ENCODE assay signal across 8 cellular contexts in the genomic region with DNA sequence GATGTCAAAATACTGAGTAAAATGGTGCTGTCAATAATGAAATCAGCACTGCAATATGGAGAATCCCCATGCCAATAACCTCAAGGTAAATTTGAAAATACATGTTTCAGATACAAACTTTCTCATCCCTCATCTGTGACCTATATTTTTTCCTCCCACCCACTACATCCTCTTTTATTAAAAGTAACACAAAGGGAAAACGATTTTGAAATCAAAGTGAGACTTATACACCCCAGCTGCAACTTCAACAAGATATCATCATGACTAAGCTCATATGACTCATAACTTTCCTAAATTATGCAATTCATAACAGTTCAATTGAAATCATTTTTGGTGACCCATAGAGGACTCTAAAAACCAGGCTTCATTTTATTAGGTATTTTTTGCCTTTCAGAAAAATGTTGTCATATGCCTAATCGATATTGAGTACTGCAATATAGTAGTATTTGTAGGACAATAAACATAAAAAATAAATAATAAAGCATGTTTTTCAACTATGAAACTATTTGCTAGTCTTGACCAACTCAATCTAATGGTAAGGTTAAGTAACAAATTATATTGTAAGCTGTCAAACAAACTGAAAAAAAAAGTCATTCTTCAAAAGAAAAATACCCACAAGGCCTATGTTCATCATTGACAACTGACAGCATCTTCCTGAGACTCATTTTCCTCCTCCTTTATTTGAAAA. TPM values are rescaled to one million over a fixed set of nuclear protein-coding genes. Genes with fewer than 3 reads are reported as not detected.
DNase-seq lines count a peak whose midpoint lies in the region; ATAC-seq and TF ChIP-seq lines count a peak whose summit lies in the region.

No MANE protein-coding gene starts in this region.

- CTCF ChIA-PET in HEK293T (lab: Yijun Ruan, JAX) = no interaction called here
- CTCF ChIA-PET in GM10248 (lab: Yijun Ruan, JAX) = no interaction called here

- H3K27me3 ChIP-seq in testis = no peaks in the 10 kb centered on the region

- intact Hi-C loops in testis (cut with DNase I; ENCODE audit: low total_unique reads) = no loop called here

- H3K4me3 Mint-ChIP-seq in activated T-cell treated with anti-CD3 and anti-CD28 coated beads, Interleukin-2, amount 50 U/mL, for 24 hours = peak overlapping the region; percentile 96

- H3K9me3 ChIP-seq in testis = no peaks in the 10 kb centered on the region

- peaks cover 37% of the 10 kb centered on the region for H3K4me1 ChIP-seq in testis

- TF ChIP-seq CTCF in fibroblast of mammary gland (conservative IDR thresholded peaks at IDR 0.05; ENCODE audit: control insufficient read depth, insufficient read depth, low read depth, low read length) = no peak
- TF ChIP-seq CTCF in testis (IDR thresholded peaks at IDR 0.05) = no peak
- no peak for TF ChIP-seq CTCF in GM10248 (IDR thresholded peaks at IDR 0.05; ENCODE audit: control extremely low read depth, extremely low read depth, low read depth, missing control alignments)

- H3K27ac Mint-ChIP-seq in activated T-cell treated with anti-CD3 and anti-CD28 coated beads, Interleukin-2, amount 50 U/mL, for 24 hours = peak overlapping the region; percentile 98

- ATAC-seq in HG02852 (IDR thresholded peaks at IDR 0.05; ENCODE audit: unreplicated experiment) = no peak

- H3K4me3 ChIP-seq in fibroblast of mammary gland (ENCODE audit: control insufficient read depth, low read depth, low read length) = no peak overlapping the region
- H3K4me3 ChIP-seq in testis = no peak overlapping the region

- WGBS in testis, 2 donors = 44 to 47% methylated on average over 2 of the region's 2 CpGs

- POLR2A ChIA-PET in HEK293T (lab: Yijun Ruan, JAX) (no interaction called here), GM10248 (lab: Yijun Ruan, JAX) (interaction anchor here (1.0 kb wide), 1 partner anchor 78 kb away, joined by 4 read pairs; a partner anchor contains a TSS)

- no peaks in the 10 kb centered on the region for H3K27me3 Mint-ChIP-seq in activated T-cell treated with anti-CD3 and anti-CD28 coated beads, Interleukin-2, amount 50 U/mL, for 24 hours

- peak overlapping the region; percentile 10 to 73 for H3K27ac ChIP-seq in testis

- TF ChIP-seq POLR2A in testis (IDR thresholded peaks at IDR 0.05) = no peak

- peaks cover 70% of the 10 kb centered on the region for H3K4me1 Mint-ChIP-seq in activated T-cell treated with anti-CD3 and anti-CD28 coated beads, Interleukin-2, amount 50 U/mL, for 24 hours (ENCODE audit: low read depth)

- no peak for DNase-seq in activated T-cell treated with anti-CD3 and anti-CD28 coated beads, Interleukin-2, amount 50 U/mL, for 24 hours
- DNase-seq in activated T-cell treated with anti-CD3 and anti-CD28 coated beads, Interleukin-2, amount 50 U/mL, for 1 hour = no peak
- DNase-seq in SW 1271 (lab: John Stamatoyannopoulos, UW) = peak; percentile 28 to 82
- peak; percentile 85 for DNase-seq in fibroblast of mammary gland (ENCODE audit: low read depth)
- no peak for DNase-seq in testis
- no peak for DNase-seq in HEK293T (ENCODE audit: extremely low spot score)
- no peak for DNase-seq in GM10248 (ENCODE audit: extremely low spot score)

- no peaks in the 10 kb centered on the region for H3K9me3 Mint-ChIP-seq in activated T-cell treated with anti-CD3 and anti-CD28 coated beads, Interleukin-2, amount 50 U/mL, for 24 hours

- no peaks in the 10 kb centered on the region for H3K36me3 ChIP-seq in testis (ENCODE audit: low read depth, missing control alignments)

- peaks cover 28% of the 10 kb centered on the region for H3K36me3 Mint-ChIP-seq in activated T-cell treated with anti-CD3 and anti-CD28 coated beads, Interleukin-2, amount 50 U/mL, for 24 hours (ENCODE audit: low read depth)

TF ChIP-seq in HEK293T, 16 proteins besides CTCF, POLR2A, EP300 and RAD21:
- TF ChIP-seq SUZ12 (IDR thresholded peaks at IDR 0.05) = no peak
- TF ChIP-seq FOXM1 (IDR thresholded peaks at IDR 0.05; ENCODE audit: borderline replicate concordance) = no peak
- no peak for TF ChIP-seq ZNF384 (IDR thresholded peaks at IDR 0.05)
- TF ChIP-seq, protein P1, sequence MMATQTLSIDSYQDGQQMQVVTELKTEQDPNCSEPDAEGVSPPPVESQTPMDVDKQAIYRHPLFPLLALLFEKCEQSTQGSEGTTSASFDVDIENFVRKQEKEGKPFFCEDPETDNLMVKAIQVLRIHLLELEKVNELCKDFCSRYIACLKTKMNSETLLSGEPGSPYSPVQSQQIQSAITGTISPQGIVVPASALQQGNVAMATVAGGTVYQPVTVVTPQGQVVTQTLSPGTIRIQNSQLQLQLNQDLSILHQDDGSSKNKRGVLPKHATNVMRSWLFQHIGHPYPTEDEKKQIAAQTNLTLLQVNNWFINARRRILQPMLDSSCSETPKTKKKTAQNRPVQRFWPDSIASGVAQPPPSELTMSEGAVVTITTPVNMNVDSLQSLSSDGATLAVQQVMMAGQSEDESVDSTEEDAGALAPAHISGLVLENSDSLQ (IDR thresholded peaks at IDR 0.05) = no peak
- no peak for TF ChIP-seq LEF1 (IDR thresholded peaks at IDR 0.05; ENCODE audit: borderline replicate concordance)
- no peak for TF ChIP-seq ARNT (IDR thresholded peaks at IDR 0.05)
- no peak for TF ChIP-seq FOXA1 (IDR thresholded peaks at IDR 0.05)
- TF ChIP-seq CTBP1 (IDR thresholded peaks at IDR 0.05; ENCODE audit: borderline replicate concordance) = no peak
- TF ChIP-seq ELF4 (IDR thresholded peaks at IDR 0.05) = no peak
- no peak for TF ChIP-seq NFRKB (IDR thresholded peaks at IDR 0.05)
- TF ChIP-seq TARDBP (IDR thresholded peaks at IDR 0.05) = no peak

RNA-seq across cellular contexts. Expression of a gene that starts 3.0 kb away (rescaled TPM):
- 10 to 100 TPM; 61.6 to 66.9 TPM for total RNA-seq in testis
- polyA plus RNA-seq in testis (ENCODE audit: insufficient read depth, low read depth, low replicate concordance) = 37.0 TPM

Comparison
In these comparisons a context has a peak if more than half of its experiments do, and no peak if none do; other contexts are left out.
1. DNase-seq: peak in SW 1271 (2 of 2) and fibroblast of mammary gland (single experiment); none in activated T-cell treated with anti-CD3 and anti-CD28 coated beads, Interleukin-2, amount 50 U/mL, for 24 hours (single experiment), activated T-cell treated with anti-CD3 and anti-CD28 coated beads, Interleukin-2, amount 50 U/mL, for 1 hour (single experiment), testis (single experiment), HEK293T (single experiment) and GM10248 (single experiment).